ENCODE assay signal across 17 cellular contexts in genomic region chr17:17498606-17499301, GRCh38. TPM values are rescaled to one million over a fixed set of nuclear protein-coding genes. Genes with fewer than 3 reads are reported as not detected.
"Had no signal": no experiment of that assay in that cellular context is flagged by ENCODE, and none has a peak within 500 bp of the region (broad histone marks: within the 10 kb centered on the region; RNA-seq: fewer than 3 reads in every experiment).

No MANE protein-coding gene starts in this region.

- H3K36me3 ChIP-seq: colonic mucosa, esophagus muscularis mucosa, stomach had no signal

- H3K9me3 ChIP-seq: colonic mucosa, esophagus muscularis mucosa, stomach, testis had no signal

- DNase-seq: activated CD4-positive, alpha-beta memory T cell treated with anti-CD3 and anti-CD28 coated beads for 36 hours; activated CD4-positive, CD25-positive, alpha-beta regulatory T cell treated with anti-CD3 and anti-CD28 coated beads, Interleukin-2, amount 50 U/mL, for 72 hours; activated CD8-positive, alpha-beta memory T cell treated with anti-CD3 and anti-CD28 coated beads, Interleukin-2, amount 10 ng/mL, durations not matched to agents 7 days and 5 days; activated naive CD4-positive, alpha-beta T cell treated with anti-CD3 and anti-CD28 coated beads for 36 hours; activated T-cell treated with anti-CD3 and anti-CD28 coated beads, Interleukin-2, amount 50 U/mL, for 1 hour; caudate nucleus; colonic mucosa; hypothalamus; stimulated activated CD4-positive, alpha-beta T cell treated with anti-CD3 and anti-CD28 coated beads, Interleukin-1b, Interleukin-23, amount 100 ng/mL, for 48 hours; stomach; testis had no signal

- H3K27ac Mint-ChIP-seq: activated CD4-positive, alpha-beta memory T cell treated with anti-CD3 and anti-CD28 coated beads for 36 hours; activated CD8-positive, alpha-beta memory T cell treated with anti-CD3 and anti-CD28 coated beads, Interleukin-2, amount 10 ng/mL, durations not matched to agents 7 days and 5 days; activated naive CD4-positive, alpha-beta T cell treated with anti-CD3 and anti-CD28 coated beads for 36 hours; activated T-helper 2 cell treated with anti-CD3 and anti-CD28 coated beads, Interferon-gamma antibody, Interleukin-2, Interleukin-4, amounts not matched to agents 10 μg/mL and 5 μg/mL and 100 μg/mL, durations not matched to agents 14 hours and 24 hours and 36 hours; T-helper 2 cell treated with Interferon-gamma antibody and Interleukin-4, amounts not matched to agents 5 μg/mL and 100 μg/mL, for 36 hours had no signal

- FAIRE-seq: endometrium had no signal

- H3K36me3 Mint-ChIP-seq: activated CD4-positive, alpha-beta memory T cell treated with anti-CD3 and anti-CD28 coated beads for 36 hours; activated CD8-positive, alpha-beta memory T cell treated with anti-CD3 and anti-CD28 coated beads, Interleukin-2, amount 10 ng/mL, durations not matched to agents 7 days and 5 days had no signal

- H3K27me3 ChIP-seq: esophagus muscularis mucosa, SJCRH30, testis had no signal

- H3K4me3 Mint-ChIP-seq: activated CD4-positive, alpha-beta memory T cell treated with anti-CD3 and anti-CD28 coated beads for 36 hours; activated CD8-positive, alpha-beta memory T cell treated with anti-CD3 and anti-CD28 coated beads, Interleukin-2, amount 10 ng/mL, durations not matched to agents 7 days and 5 days; activated naive CD4-positive, alpha-beta T cell treated with anti-CD3 and anti-CD28 coated beads for 36 hours; T-helper 2 cell treated with Interferon-gamma antibody and Interleukin-4, amounts not matched to agents 5 μg/mL and 100 μg/mL, for 36 hours had no signal

- H3K9me3 Mint-ChIP-seq: activated CD4-positive, alpha-beta memory T cell treated with anti-CD3 and anti-CD28 coated beads for 36 hours; activated naive CD4-positive, alpha-beta T cell treated with anti-CD3 and anti-CD28 coated beads for 36 hours; activated T-helper 2 cell treated with anti-CD3 and anti-CD28 coated beads, Interferon-gamma antibody, Interleukin-2, Interleukin-4, amounts not matched to agents 10 μg/mL and 5 μg/mL and 100 μg/mL, durations not matched to agents 14 hours and 24 hours and 36 hours; T-helper 2 cell treated with Interferon-gamma antibody and Interleukin-4, amounts not matched to agents 5 μg/mL and 100 μg/mL, for 36 hours had no signal

- H3K4me3 ChIP-seq: colonic mucosa, esophagus muscularis mucosa, SJCRH30, stomach, testis had no signal

- H2AFZ ChIP-seq: parathyroid adenoma had no signal

- H3K79me2 ChIP-seq: parathyroid adenoma had no signal

- H3K27ac ChIP-seq: colonic mucosa, esophagus muscularis mucosa, parathyroid adenoma, SJCRH30, stomach, testis had no signal

- H3K9ac ChIP-seq: parathyroid adenoma had no signal

- ATAC-seq: activated CD8-positive, alpha-beta memory T cell treated with anti-CD3 and anti-CD28 coated beads, Interleukin-2, amount 10 ng/mL, durations not matched to agents 7 days and 5 days had no signal

- H3K4me1 ChIP-seq: SJCRH30 had no signal

RNA-seq across cellular contexts. Expression of gene RASD1, which starts 2.6 kb away (rescaled TPM):
- total RNA-seq: SJCRH30 had no signal
